18 cellular contexts compared by ENCODE assay signal in the genomic region with DNA sequence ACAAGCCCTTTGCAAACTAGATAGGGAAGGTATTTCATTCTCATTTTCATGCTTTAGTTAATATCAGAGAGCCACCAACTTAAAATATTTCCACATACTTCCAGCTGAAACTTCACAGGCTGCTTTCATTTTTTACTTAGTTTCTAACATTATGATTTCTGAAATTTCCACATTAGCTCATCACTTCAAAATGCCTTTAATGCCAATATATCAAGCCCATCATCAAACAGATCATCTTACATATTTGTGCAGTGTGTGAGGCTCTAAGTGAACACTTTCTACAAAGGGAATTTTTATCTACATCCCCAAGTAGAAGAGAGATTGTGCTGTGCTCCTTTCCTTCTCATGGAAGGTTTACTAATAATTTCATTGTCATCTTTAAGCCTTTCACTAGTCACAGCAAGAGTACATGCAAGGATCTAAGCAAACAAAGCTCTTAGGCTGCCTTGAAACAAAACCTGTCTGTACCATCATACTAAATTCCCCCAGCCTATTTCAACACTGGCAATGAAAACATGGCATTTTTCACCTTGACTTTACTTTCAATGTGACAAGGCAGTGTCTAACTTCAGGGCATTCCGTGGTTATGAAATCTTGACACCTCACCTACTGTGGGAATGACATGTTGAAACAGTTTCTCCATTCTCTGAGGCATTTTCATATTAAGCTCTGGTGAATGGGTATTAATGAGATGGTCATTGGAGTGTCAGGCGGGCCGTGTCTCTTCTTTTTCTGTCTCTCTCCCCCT. TPM values are rescaled to one million over a fixed set of nuclear protein-coding genes. Genes with fewer than 3 reads are reported as not detected.
"Had no signal": no experiment of that assay in that cellular context is flagged by ENCODE, and none has a peak within 500 bp of the region (broad histone marks: within the 10 kb centered on the region; RNA-seq: fewer than 3 reads in every experiment).

No MANE protein-coding gene starts in this region.

- H3K27me3 ChIP-seq: gastrocnemius medialis, sigmoid colon had no signal

- H3K9me3 Mint-ChIP-seq: activated CD4-positive, alpha-beta T cell treated with anti-CD3 and anti-CD28 coated beads, Interleukin-2, amount 10 ng/mL, durations not matched to agents 7 days and 5 days; natural killer cell; stimulated activated memory B cell treated with anti-CD40 and anti-IgM and Interleukin-4, amounts not matched to agents 10 μg/mL and 1 μg/mL and 100 μg/mL, for 72 hours had no signal

- H3K27me3 Mint-ChIP-seq: activated CD4-positive, alpha-beta T cell treated with anti-CD3 and anti-CD28 coated beads, Interleukin-2, amount 10 ng/mL, durations not matched to agents 7 days and 5 days; stimulated activated memory B cell treated with anti-CD40 and anti-IgM and Interleukin-4, amounts not matched to agents 10 μg/mL and 1 μg/mL and 100 μg/mL, for 72 hours had no signal

- ATAC-seq: activated CD4-positive, CD25-positive, alpha-beta regulatory T cell treated with anti-CD3 and anti-CD28 coated beads, Interleukin-2, amount 50 U/mL, for 24 hours; gastrocnemius medialis; left ventricle myocardium superior; stimulated activated memory B cell treated with anti-CD40 and anti-IgM and Interleukin-4, amounts not matched to agents 10 μg/mL and 1 μg/mL and 100 μg/mL, for 72 hours had no signal

- H3K9me3 ChIP-seq: gastrocnemius medialis, sigmoid colon, thoracic aorta had no signal

- H3K4me3 ChIP-seq: gastrocnemius medialis, sigmoid colon, thoracic aorta had no signal

- H3K4me3 Mint-ChIP-seq: activated CD4-positive, alpha-beta T cell treated with anti-CD3 and anti-CD28 coated beads, Interleukin-2, amount 10 ng/mL, durations not matched to agents 7 days and 5 days; activated naive CD8-positive, alpha-beta T cell; natural killer cell; stimulated activated memory B cell treated with anti-CD40 and anti-IgM and Interleukin-4, amounts not matched to agents 10 μg/mL and 1 μg/mL and 100 μg/mL, for 72 hours had no signal

- H3K36me3 Mint-ChIP-seq: activated naive CD8-positive, alpha-beta T cell; natural killer cell; stimulated activated memory B cell treated with anti-CD40 and anti-IgM and Interleukin-4, amounts not matched to agents 10 μg/mL and 1 μg/mL and 100 μg/mL, for 72 hours had no signal

- H3K27ac ChIP-seq: gastrocnemius medialis had no signal

- H3K4me1 Mint-ChIP-seq: activated CD4-positive, alpha-beta T cell treated with anti-CD3 and anti-CD28 coated beads, Interleukin-2, amount 10 ng/mL, durations not matched to agents 7 days and 5 days; stimulated activated memory B cell treated with anti-CD40 and anti-IgM and Interleukin-4, amounts not matched to agents 10 μg/mL and 1 μg/mL and 100 μg/mL, for 72 hours had no signal

- H3K36me3 ChIP-seq: gastrocnemius medialis, sigmoid colon, thoracic aorta had no signal

- DNase-seq: activated CD4-positive, alpha-beta T cell treated with anti-CD3 and anti-CD28 coated beads, Interleukin-2, amount 10 ng/mL, durations not matched to agents 7 days and 5 days; activated CD8-positive, alpha-beta memory T cell treated with anti-CD3 and anti-CD28 coated beads, Interleukin-2, amount 50 U/mL, for 4 hours; caudate nucleus; gastrocnemius medialis; head of caudate nucleus; kidney glomerular epithelial cell; left ventricle myocardium superior; mesenchymal stem cell; natural killer cell; sigmoid colon; stimulated activated CD4-positive, alpha-beta T cell treated with anti-CD3 and anti-CD28 coated beads, Interleukin-4, amount 100 ng/mL, for 24 hours; T-helper 1 cell; T1000 had no signal

- H3K27ac Mint-ChIP-seq: activated CD4-positive, alpha-beta T cell treated with anti-CD3 and anti-CD28 coated beads, Interleukin-2, amount 10 ng/mL, durations not matched to agents 7 days and 5 days; activated naive CD8-positive, alpha-beta T cell; natural killer cell; stimulated activated memory B cell treated with anti-CD40 and anti-IgM and Interleukin-4, amounts not matched to agents 10 μg/mL and 1 μg/mL and 100 μg/mL, for 72 hours had no signal

RNA-seq across cellular contexts. Expression of a gene that starts 45.4 kb away (rescaled TPM):
- total RNA-seq: dermis microvascular lymphatic vessel endothelial cell had no signal
